ENCODE assay signal across 8 cellular contexts in genomic region chr2:70901235-70902066, GRCh38. TPM values are rescaled to one million over a fixed set of nuclear protein-coding genes. Genes with fewer than 3 reads are reported as not detected.
DNase-seq lines count a peak whose midpoint lies in the region; ATAC-seq, FAIRE-seq and TF ChIP-seq lines count a peak whose summit lies in the region.

No MANE protein-coding gene starts in this region.

- POLR2A ChIA-PET in CD8-positive, alpha-beta T cell (lab: Charles Lee), result no interaction called here
- POLR2A ChIA-PET in GM12878 (lab: Charles Lee), result no interaction called here

- peaks cover 32% of the 10 kb centered on the region for H3K4me1 Mint-ChIP-seq in CD8-positive, alpha-beta T cell (ENCODE audit: low read depth)

- H3K4me2 ChIP-seq in GM12878 (ENCODE audit: control insufficient read depth, insufficient read depth), result 0 out of 2 replicates have a peak overlapping the region, but pooled peaks have one; percentile 9

- no peak for TF ChIP-seq CTCF in CD8-positive, alpha-beta T cell (IDR thresholded peaks at IDR 0.05)
- TF ChIP-seq CTCF in GM12878 (IDR thresholded peaks at IDR 0.05 in 2 of 3, conservative IDR thresholded peaks at IDR 0.05 in 1 of 3; ENCODE audit: control insufficient read depth in 2 of 3, extremely low read depth in 1 of 3, insufficient read depth in 1 of 3, low read depth in 3 of 3, low read length in 3 of 3), result no peak
- TF ChIP-seq CTCF in kidney (IDR thresholded peaks at IDR 0.05; ENCODE audit: borderline replicate concordance, extremely low read depth, insufficient read depth), result no peak

- H3K27me3 Mint-ChIP-seq in CD8-positive, alpha-beta T cell (ENCODE audit: low read depth), result peaks cover 78% of the 10 kb centered on the region

- intact Hi-C loops in CD8-positive, alpha-beta T cell (cut with DNase I, micrococcal nuclease), result no loop called here
- intact Hi-C loops in GM12878 (cut with micrococcal nuclease; ENCODE audit: unreplicated experiment) (no loop called here), kidney (cut with DNase I) (no loop called here)

- no peaks in the 10 kb centered on the region for H3K79me2 ChIP-seq in GM12878 (ENCODE audit: control insufficient read depth, insufficient read depth, low read length)

- CTCF ChIA-PET in CD8-positive, alpha-beta T cell (lab: Charles Lee), result no interaction called here
- CTCF ChIA-PET in GM12878 (lab: Yijun Ruan, JAX), result no interaction called here

- TF ChIP-seq RAD21 in Ishikawa (IDR thresholded peaks at IDR 0.05; ENCODE audit: low read depth) (no peak), GM12878 (IDR thresholded peaks at IDR 0.05; ENCODE audit: insufficient read depth, low read depth, low read length) (no peak)

- FAIRE-seq in GM12878 (lab: Jason Lieb, UNC) (no peak), kidney (lab: Jason Lieb, UNC) (no peak)

- no peaks in the 10 kb centered on the region for H3K36me3 Mint-ChIP-seq in CD8-positive, alpha-beta T cell

- H3K4me1 ChIP-seq in CD8-positive, alpha-beta T cell (ENCODE audit: insufficient read depth, low read length), result peaks cover 23% of the 10 kb centered on the region
- H3K4me1 ChIP-seq in GM12878 (ENCODE audit: control insufficient read depth, insufficient read depth, low read length), result no peaks in the 10 kb centered on the region
- peaks cover 0 to 13% of the 10 kb centered on the region in 2 donors for H3K4me1 ChIP-seq in kidney (ENCODE audit: control insufficient read depth in 1 of 2, insufficient read depth in 1 of 2, low read depth in 1 of 2, low read length in 2 of 2)
- H3K4me1 ChIP-seq in stomach smooth muscle (ENCODE audit: control insufficient read depth, insufficient read depth, low read length), result peaks cover 25% of the 10 kb centered on the region

- H3K9me3 ChIP-seq in CD8-positive, alpha-beta T cell (ENCODE audit: low read length), result no peaks in the 10 kb centered on the region
- H3K9me3 ChIP-seq in GM12878 (replicated peaks; ENCODE audit: control insufficient read depth, insufficient read depth, low read length) (no peaks in the 10 kb centered on the region), kidney (ENCODE audit: control insufficient read depth in 1 of 2, low read length in 2 of 2) (no peaks in the 10 kb centered on the region), stomach smooth muscle (ENCODE audit: control insufficient read depth in 2 of 2, low read length in 2 of 2) (no peaks in the 10 kb centered on the region)

- H2AFZ ChIP-seq in GM12878 (ENCODE audit: control insufficient read depth, low read depth, low read length), result no peak overlapping the region

- BruUV-seq in GM12878 (replicated peaks; lab: Mats Ljungman, UMichigan), result no TSS peak

- 51% methylated on average over 42 of the region's 77 CpGs for WGBS in GM12878 (ENCODE audit: insufficient coverage, insufficient replicate concordance, low lambda C conversion rate, missing lambda C conversion rate)

- H3K27ac ChIP-seq in CD8-positive, alpha-beta T cell (ENCODE audit: low read depth, low read length), result no peak overlapping the region
- H3K27ac ChIP-seq in GM12878 (ENCODE audit: control insufficient read depth, insufficient read depth), result no peak overlapping the region
- H3K27ac ChIP-seq in kidney (ENCODE audit: low read depth in 2 of 2, low read length in 2 of 2), result no peak overlapping the region
- no peak overlapping the region for H3K27ac ChIP-seq in stomach smooth muscle (ENCODE audit: low read length)

- TF ChIP-seq POLR2A in GM12878 (IDR thresholded peaks at IDR 0.05; ENCODE audit: low read depth, low read length), result no peak

- H3K27me3 ChIP-seq in CD8-positive, alpha-beta T cell (ENCODE audit: insufficient read depth, low read length), result peaks cover 52% of the 10 kb centered on the region
- H3K27me3 ChIP-seq in GM12878 (replicated peaks in 1 of 2; ENCODE audit: control insufficient read depth in 2 of 2, insufficient read depth in 2 of 2, low read length in 1 of 2), result peaks cover 40 to 41% of the 10 kb centered on the region in 2 experiments
- peaks cover 87 to 97% of the 10 kb centered on the region in 2 donors for H3K27me3 ChIP-seq in stomach smooth muscle (ENCODE audit: control insufficient read depth in 1 of 2, insufficient read depth in 2 of 2, low read length in 2 of 2)

- H3K27ac Mint-ChIP-seq in CD8-positive, alpha-beta T cell, result no peak overlapping the region

- no peak for ATAC-seq in CD8-positive, alpha-beta T cell
- peak; percentile 37; the same call in 1 of the 3 replicates for ATAC-seq in GM12878

- H3K4me3 Mint-ChIP-seq in CD8-positive, alpha-beta T cell, result peak overlapping the region; percentile 53

- H3K36me3 ChIP-seq in CD8-positive, alpha-beta T cell (ENCODE audit: insufficient read depth, low read length), result no peaks in the 10 kb centered on the region
- H3K36me3 ChIP-seq in GM12878 (ENCODE audit: control insufficient read depth in 2 of 2, insufficient read depth in 2 of 2, low read length in 1 of 2) (no peaks in the 10 kb centered on the region), kidney (ENCODE audit: control insufficient read depth in 1 of 2, insufficient read depth in 2 of 2, low read length in 2 of 2) (no peaks in the 10 kb centered on the region), stomach smooth muscle (ENCODE audit: control insufficient read depth in 2 of 2, insufficient read depth in 2 of 2, low read length in 2 of 2) (no peaks in the 10 kb centered on the region)

- TF ChIP-seq EP300 in Ishikawa (IDR thresholded peaks at IDR 0.05; ENCODE audit: borderline replicate concordance) (no peak), GM12878 (IDR thresholded peaks at IDR 0.05; ENCODE audit: borderline replicate concordance in 1 of 2, control insufficient read depth in 1 of 2, low read depth in 2 of 2, low read length in 2 of 2) (no peak)

- H4K20me1 ChIP-seq in GM12878 (ENCODE audit: control insufficient read depth, insufficient read depth), result no peaks in the 10 kb centered on the region

- RAD21 ChIA-PET in GM12878 (lab: Charles Lee; ENCODE audit: unreplicated experiment), result no interaction called here

- H3K9ac ChIP-seq in GM12878 (ENCODE audit: control insufficient read depth, insufficient read depth, low read length) (no peak overlapping the region), kidney (ENCODE audit: low read length in 2 of 2) (no peak overlapping the region), stomach smooth muscle (ENCODE audit: low read length in 2 of 2) (peak overlapping the region; percentile 47 to 50)

- no peaks in the 10 kb centered on the region for H3K9me3 Mint-ChIP-seq in CD8-positive, alpha-beta T cell

- DNase-seq in CD8-positive, alpha-beta T cell, result no peak
- DNase-seq in GM12878 (ENCODE audit: low read depth, low spot score) (no peak), kidney (no peak), activated gamma-delta T cell (lab: John Stamatoyannopoulos, UW) (no peak), NCI-H128 (lab: John Stamatoyannopoulos, UW; ENCODE audit: unreplicated experiment) (no peak)
- no peak for DNase-seq in stimulated activated naive CD4-positive, alpha-beta T cell treated with Interleukin-2 at 50 U/mL for 16 hours (lab: John Stamatoyannopoulos, UW)

- peak overlapping the region; percentile 40 for H3K4me3 ChIP-seq in CD8-positive, alpha-beta T cell (ENCODE audit: low read depth, low read length)
- H3K4me3 ChIP-seq in GM12878 (no peak overlapping the region), kidney (ENCODE audit: low read length in 2 of 2) (peak overlapping the region; percentile 28 to 36), stomach smooth muscle (ENCODE audit: low read length in 2 of 2) (peak overlapping the region; percentile 47 to 71)

- SMC1A ChIA-PET in GM12878 (lab: Charles Lee; ENCODE audit: uncharacterized antibody, unreplicated experiment), result no interaction called here

- in situ Hi-C loops in GM12878 (cut with MboI), result no loop called here

TF ChIP-seq in Ishikawa, 13 proteins besides CTCF, POLR2A, EP300 and RAD21 (continues in another document):
- TF ChIP-seq CEBPB (IDR thresholded peaks at IDR 0.05), result peak; percentile 64; the same call in 1 of the 2 replicates

TF ChIP-seq in GM12878, 131 proteins besides CTCF, POLR2A, EP300 and RAD21 (continues in another document):
- peak; percentile 51 for TF ChIP-seq SUZ12 (IDR thresholded peaks at IDR 0.05; ENCODE audit: unreplicated experiment)

RNA-seq across cellular contexts. Expression of gene VAX2, which starts 1.1 kb away (rescaled TPM):
- not detected for total RNA-seq in CD8-positive, alpha-beta T cell
- not detected in 2 replicates for total RNA-seq in GM12878 (2013; cell fraction: nucleolus; rRNA removed)
- total RNA-seq in GM12878 (2014; rRNA removed) (not detected in 2 replicates), GM12878 (2014; rRNA removed; fragmentation: Illumina TruSeq; extraction: Trizol) (not detected in 2 replicates), GM12878 (2021) (not detected in 2 replicates), kidney (2.6 TPM)
- polyA plus RNA-seq in GM12878 (2011; ENCODE audit: low read depth), result not detected
- polyA plus RNA-seq in GM12878 (2011; rRNA removed) (not detected in 2 replicates), GM12878 (2014; fragmentation: Illumina TruSeq; extraction: Trizol) (not detected in 2 replicates), GM12878 (2014; fragmentation: Nextera tagmentation; extraction: Ambion mirVana) (not detected), GM12878 (2014; rRNA removed) (not detected in 2 replicates), GM12878 (2016; fragmentation: Nextera tagmentation; extraction: Ambion mirVana) (not detected), kidney (ENCODE audit: insufficient read depth, low read depth, low replicate concordance) (0.71 TPM)
- not detected in 2 replicates for polyA plus RNA-seq in GM12878 (2011; cell fraction: cytosol; rRNA removed)
- not detected in 2 replicates for polyA plus RNA-seq in GM12878 (2011; cell fraction: nucleus; rRNA removed)
- not detected in 2 replicates for polyA plus RNA-seq in GM12878 (2012)
- polyA minus RNA-seq in GM12878 (2011; rRNA and poly(A)+ RNA removed), result not detected in 2 replicates
- not detected in 2 replicates for polyA minus RNA-seq in GM12878 (2011; cell fraction: cytosol; rRNA and poly(A)+ RNA removed)
- not detected in 2 replicates for polyA minus RNA-seq in GM12878 (2011; cell fraction: nucleus; rRNA and poly(A)+ RNA removed)

RNA-seq across cellular contexts. Expression of gene ATP6V1B1, which starts 34.2 kb away (rescaled TPM):
- total RNA-seq in CD8-positive, alpha-beta T cell, result not detected
- not detected in 2 replicates for total RNA-seq in GM12878 (2013; cell fraction: nucleolus; rRNA removed)
- not detected in 2 replicates for total RNA-seq in GM12878 (2014; rRNA removed)
- total RNA-seq in GM12878 (2014; rRNA removed; fragmentation: Illumina TruSeq; extraction: Trizol), result not detected in 2 replicates
- total RNA-seq in GM12878 (2021), result not detected in 2 replicates
- not detected for polyA plus RNA-seq in GM12878 (2011; ENCODE audit: low read depth)
- not detected in 2 replicates for polyA plus RNA-seq in GM12878 (2011; rRNA removed)
- not detected in 2 replicates for polyA plus RNA-seq in GM12878 (2011; cell fraction: cytosol; rRNA removed)
- polyA plus RNA-seq in GM12878 (2011; cell fraction: nucleus; rRNA removed), result not detected in 2 replicates
- polyA plus RNA-seq in GM12878 (2012), result not detected in 2 replicates
- not detected in 2 replicates for polyA plus RNA-seq in GM12878 (2014; fragmentation: Illumina TruSeq; extraction: Trizol)
- not detected for polyA plus RNA-seq in GM12878 (2014; fragmentation: Nextera tagmentation; extraction: Ambion mirVana)
- polyA plus RNA-seq in GM12878 (2014; rRNA removed), result not detected in 2 replicates
- not detected for polyA plus RNA-seq in GM12878 (2016; fragmentation: Nextera tagmentation; extraction: Ambion mirVana)
- polyA minus RNA-seq in GM12878 (2011; rRNA and poly(A)+ RNA removed), result not detected in 2 replicates
- polyA minus RNA-seq in GM12878 (2011; cell fraction: cytosol; rRNA and poly(A)+ RNA removed), result not detected in 2 replicates
- not detected in 2 replicates for polyA minus RNA-seq in GM12878 (2011; cell fraction: nucleus; rRNA and poly(A)+ RNA removed)
- total RNA-seq in kidney, result 37.9 TPM
- 400 TPM for polyA plus RNA-seq in kidney (ENCODE audit: insufficient read depth, low read depth, low replicate concordance)

Comparison
In these comparisons a context has a peak if more than half of its experiments do, and no peak if none do; other contexts are left out.
1. H3K9ac ChIP-seq: peak in stomach smooth muscle (2 of 2); none in GM12878 (single experiment) and kidney (0 of 2).
2. RNA of gene ATP6V1B1, which starts 34.2 kb away (total RNA-seq): 37.9 TPM in kidney (single experiment); not detected in CD8-positive, alpha-beta T cell and not detected in GM12878; every median in the first group is over 10 times any median in the second.